Comparison of ENCODE assay signal across 8 cellular contexts in genomic region chr10:104406715-104407517, GRCh38. TPM values are rescaled to one million over a fixed set of nuclear protein-coding genes. Genes with fewer than 3 reads are reported as not detected.
DNase-seq lines count a peak whose midpoint lies in the region; ATAC-seq, FAIRE-seq and TF ChIP-seq lines count a peak whose summit lies in the region.

No MANE protein-coding gene starts in this region.

- H3K9ac ChIP-seq in keratinocyte (ENCODE audit: control insufficient read depth, extremely low read depth, insufficient read depth, low read length): no peak overlapping the region

- no peaks in the 10 kb centered on the region for H3K9me3 ChIP-seq in keratinocyte (ENCODE audit: control insufficient read depth, low read depth, low read length)

- no peak overlapping the region for H3K4me3 ChIP-seq in keratinocyte (ENCODE audit: control insufficient read depth in 2 of 3, extremely low read depth in 1 of 3, insufficient read depth in 2 of 3, low read depth in 1 of 3, low read length in 3 of 3)

- peaks cover 4% of the 10 kb centered on the region for H3K27me3 ChIP-seq in keratinocyte (ENCODE audit: control insufficient read depth, extremely low read depth, insufficient read depth, low read length)

- no peak overlapping the region for H3K27ac ChIP-seq in keratinocyte (ENCODE audit: control insufficient read depth, insufficient read depth, low read length)

- H3K9me1 ChIP-seq in keratinocyte (ENCODE audit: control insufficient read depth, extremely low read depth, insufficient read depth, low read length): no peaks in the 10 kb centered on the region

- dilution Hi-C loops in keratinocyte (cut with MboI; ENCODE audit: extremely low pct_ligation_motif_present, low sequenced_read_pairs): loop anchor here (25.0 kb wide), 1 partner anchor 180 kb away; no protein-coding TSS in a partner anchor

- DNase-seq in DMS153 treated with DMSO at 0.1 percent for 48 hours (lab: John Stamatoyannopoulos, UW; ENCODE audit: unreplicated experiment) (peak; percentile 8), SW480 (ENCODE audit: low spot score) (peak; percentile 48), keratinocyte (ENCODE audit: low read depth, low spot score) (no peak)
- no peak for DNase-seq in central memory CD4-positive, alpha-beta T cell

- H4K20me1 ChIP-seq in keratinocyte (ENCODE audit: control insufficient read depth, extremely low read depth, insufficient read depth, low read length): no peaks in the 10 kb centered on the region

- no peaks in the 10 kb centered on the region for H3K36me3 ChIP-seq in keratinocyte (ENCODE audit: control insufficient read depth in 2 of 2, extremely low read depth in 1 of 2, insufficient read depth in 2 of 2, low read length in 2 of 2)

- FAIRE-seq in keratinocyte (lab: Jason Lieb, UNC): peak; percentile 91

- peak overlapping the region; percentile 30 for H3K4me2 ChIP-seq in keratinocyte (ENCODE audit: control insufficient read depth, extremely low read depth, insufficient read depth, low read depth, low read length)

- H3K79me2 ChIP-seq in keratinocyte (ENCODE audit: control insufficient read depth, insufficient read depth, low read length): no peaks in the 10 kb centered on the region

- ATAC-seq in HG02610 (IDR thresholded peaks at IDR 0.05; ENCODE audit: unreplicated experiment): peak; percentile 53
- ATAC-seq in HG03439 (IDR thresholded peaks at IDR 0.05; ENCODE audit: unreplicated experiment): no peak
- ATAC-seq in GM21528 (IDR thresholded peaks at IDR 0.05; ENCODE audit: low FRiP score, unreplicated experiment): no peak
- ATAC-seq in HG03175 (IDR thresholded peaks at IDR 0.05; ENCODE audit: unreplicated experiment): no peak

- H3K4me1 ChIP-seq in keratinocyte (ENCODE audit: control insufficient read depth, extremely low read depth, insufficient read depth, low read length): no peaks in the 10 kb centered on the region

- H2AFZ ChIP-seq in keratinocyte (ENCODE audit: control insufficient read depth, low read length): no peak overlapping the region

- TF ChIP-seq CTCF in keratinocyte (optimal IDR thresholded peaks at IDR 0.05 in 1 of 3, IDR thresholded peaks at IDR 0.05 in 1 of 3, conservative IDR thresholded peaks at IDR 0.05 in 1 of 3; ENCODE audit: extremely low read depth in 1 of 3, insufficient read depth in 2 of 3, low read length in 3 of 3): peak in 2 of 3 experiments; percentile 55 to 84

RNA-seq across cellular contexts. Expression of gene CFAP58, which starts 53.3 kb away (rescaled TPM):
- polyA plus RNA-seq in keratinocyte: 0.82 to 2.3 TPM (median 1.4 TPM) in 3 replicates
- 1.7 TPM for polyA plus RNA-seq in keratinocyte (2011; ENCODE audit: low read depth)
- 1.7 and 2.5 TPM in 2 replicates for polyA plus RNA-seq in keratinocyte (2011; cell fraction: cytosol; rRNA removed)
- 1.4 and 2.1 TPM in 2 replicates for polyA plus RNA-seq in keratinocyte (2011; cell fraction: nucleus; rRNA removed)
- polyA plus RNA-seq in keratinocyte (2012; ENCODE audit: low replicate concordance): 0.49 and 1.7 TPM in 2 replicates
- polyA minus RNA-seq in keratinocyte: 0.33 to 0.90 TPM in 2 of 3 replicates, not detected in the other
- 0.58 TPM for polyA minus RNA-seq in keratinocyte (2011; cell fraction: cytosol; rRNA and poly(A)+ RNA removed)
- polyA minus RNA-seq in keratinocyte (2011; cell fraction: nucleus; rRNA and poly(A)+ RNA removed): 0.21 and 0.54 TPM in 2 replicates

Comparison
In these comparisons a context has a peak if more than half of its experiments do, and no peak if none do; other contexts are left out.
1. DNase-seq: peak in DMS153 treated with DMSO at 0.1 percent for 48 hours (single experiment) and SW480 (single experiment); none in keratinocyte (single experiment) and central memory CD4-positive, alpha-beta T cell (single experiment).